Comparison of ENCODE assay signal across 16 cellular contexts in the genomic region with DNA sequence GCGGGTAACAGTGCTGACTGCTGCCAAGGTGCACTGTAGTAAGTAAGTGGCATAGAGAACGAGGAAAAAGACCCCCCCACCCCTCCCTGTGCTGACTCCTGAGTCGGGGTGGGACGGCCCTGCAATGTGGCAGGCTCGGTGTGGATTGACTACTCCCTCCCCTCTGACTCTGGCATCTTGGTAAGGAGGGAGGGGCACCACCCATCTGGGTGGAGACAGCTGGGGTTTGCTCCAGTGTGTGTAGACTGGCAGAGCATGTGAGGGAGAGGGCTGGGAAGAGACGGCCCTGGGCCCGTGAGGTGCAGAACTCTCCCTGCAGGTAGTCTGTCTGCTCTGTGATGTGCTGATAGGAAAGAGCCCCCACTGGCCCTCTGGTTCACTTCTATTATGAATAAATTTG. TPM values are rescaled to one million over a fixed set of nuclear protein-coding genes. Genes with fewer than 3 reads are reported as not detected.
DNase-seq lines count a peak whose midpoint lies in the region; ATAC-seq and TF ChIP-seq lines count a peak whose summit lies in the region.
"Had no signal": no experiment of that assay in that cellular context is flagged by ENCODE, and none has a peak within 500 bp of the region (broad histone marks: within the 10 kb centered on the region; RNA-seq: fewer than 3 reads in every experiment).

No MANE protein-coding gene starts in this region.

- peaks cover 59% of the 10 kb centered on the region for H3K36me3 Mint-ChIP-seq in effector memory CD8-positive, alpha-beta T cell (ENCODE audit: insufficient read depth)

- H3K36me3 ChIP-seq in left ventricle myocardium inferior (peaks cover 65% of the 10 kb centered on the region), upper lobe of right lung (peaks cover 46% of the 10 kb centered on the region), prostate gland (peaks cover 5 to 20% of the 10 kb centered on the region in 2 donors)

- no peak overlapping the region for H3K4me3 Mint-ChIP-seq in effector memory CD8-positive, alpha-beta T cell
- H3K4me3 Mint-ChIP-seq: memory B cell, nephron progenitor cell had no signal

- peak overlapping the region; percentile 69 to 88 for H3K27ac Mint-ChIP-seq in effector memory CD8-positive, alpha-beta T cell
- H3K27ac Mint-ChIP-seq: memory B cell had no signal

- H3K4me3 ChIP-seq in left ventricle myocardium inferior (no peak overlapping the region), upper lobe of right lung (no peak overlapping the region), prostate gland (no peak overlapping the region)
- H3K4me3 ChIP-seq: colonic mucosa, hepatocyte had no signal

- ATAC-seq in Right ventricle myocardium inferior, result no peak
- no peak for ATAC-seq in effector memory CD8-positive, alpha-beta T cell (replicated peaks)
- no peak for ATAC-seq in upper lobe of right lung

- no peak for TF ChIP-seq POLR2A in prostate gland (IDR thresholded peaks at IDR 0.05)

- intact Hi-C loops in Right ventricle myocardium inferior (cut with DNase I) (no loop called here), left ventricle myocardium inferior (cut with micrococcal nuclease) (no loop called here), upper lobe of right lung (cut with DNase I) (no loop called here), prostate gland (cut with DNase I) (no loop called here)

- H3K9me3 Mint-ChIP-seq in effector memory CD8-positive, alpha-beta T cell, result no peaks in the 10 kb centered on the region
- H3K9me3 Mint-ChIP-seq: nephron progenitor cell had no signal

- H3K4me1 Mint-ChIP-seq in effector memory CD8-positive, alpha-beta T cell (ENCODE audit: low read depth in 2 of 2), result peaks cover 0 to 12% of the 10 kb centered on the region in 2 donors
- H3K4me1 Mint-ChIP-seq: memory B cell had no signal

- no peaks in the 10 kb centered on the region for H3K4me1 ChIP-seq in left ventricle myocardium inferior
- H3K4me1 ChIP-seq in upper lobe of right lung, result no peaks in the 10 kb centered on the region
- H3K4me1 ChIP-seq in prostate gland (replicated peaks), result no peaks in the 10 kb centered on the region
- H3K4me1 ChIP-seq: colonic mucosa had no signal

- no peaks in the 10 kb centered on the region for H3K9me3 ChIP-seq in left ventricle myocardium inferior (replicated peaks)
- no peaks in the 10 kb centered on the region for H3K9me3 ChIP-seq in upper lobe of right lung
- no peaks in the 10 kb centered on the region for H3K9me3 ChIP-seq in prostate gland
- H3K9me3 ChIP-seq: colonic mucosa had no signal

- no peaks in the 10 kb centered on the region for H3K27me3 ChIP-seq in left ventricle myocardium inferior (ENCODE audit: low read depth)
- H3K27me3 ChIP-seq in upper lobe of right lung, result no peaks in the 10 kb centered on the region
- no peaks in the 10 kb centered on the region for H3K27me3 ChIP-seq in prostate gland (replicated peaks; ENCODE audit: insufficient read depth)
- H3K27me3 ChIP-seq: colonic mucosa, hepatocyte had no signal

- no peaks in the 10 kb centered on the region for H3K27me3 Mint-ChIP-seq in effector memory CD8-positive, alpha-beta T cell
- H3K27me3 Mint-ChIP-seq: memory B cell had no signal

- DNase-seq in NCI-H1417 (lab: John Stamatoyannopoulos, UW), result peak in 2 of 3 experiments; percentile 22 to 26
- DNase-seq in NCI-H1417 treated with DMSO at 0.1 percent for 48 hours (lab: John Stamatoyannopoulos, UW), result no peak
- DNase-seq in Right ventricle myocardium inferior (ENCODE audit: missing footprints), result peak; percentile 28
- DNase-seq in left ventricle myocardium inferior, result no peak
- DNase-seq in effector memory CD8-positive, alpha-beta T cell, result no peak
- peak; percentile 33 for DNase-seq in upper lobe of right lung
- no peak for DNase-seq in H4 (ENCODE audit: low spot score)
- no peak for DNase-seq in prostate gland (ENCODE audit: low spot score)
- DNase-seq: activated CD8-positive, alpha-beta memory T cell treated with anti-CD3 and anti-CD28 coated beads for 24 hours; activated gamma-delta T cell treated with Interleukin-2 at 50 U/mL for 16 hours; colonic mucosa; nephron progenitor cell; stimulated activated CD4-positive, alpha-beta T cell treated with anti-CD3 and anti-CD28 coated beads, Interleukin-12 subunit alpha, Interleukin-12 subunit beta, amount 100 ng/mL, for 4 hours had no signal

- no peak overlapping the region for H3K27ac ChIP-seq in left ventricle myocardium inferior (replicated peaks)
- H3K27ac ChIP-seq in upper lobe of right lung, result no peak overlapping the region
- H3K27ac ChIP-seq in prostate gland, result no peak overlapping the region
- H3K27ac ChIP-seq: colonic mucosa, hepatocyte, RWPE1 had no signal

- 53% methylated on average over 7 of the region's 7 CpGs for whole genome bisulfite sequencing in prostate gland

- TF ChIP-seq CTCF in left ventricle myocardium inferior (IDR thresholded peaks at IDR 0.05; ENCODE audit: borderline replicate concordance) (no peak), upper lobe of right lung (IDR thresholded peaks at IDR 0.05) (no peak), prostate gland (IDR thresholded peaks at IDR 0.05) (no peak)

RNA-seq across cellular contexts. Expression of a gene that starts 31.0 kb away (rescaled TPM):
- total RNA-seq in Right ventricle myocardium inferior (8.9 TPM), left ventricle myocardium inferior (14.3 TPM), upper lobe of right lung (1.5 TPM), prostate gland (10 to 100 TPM; 17.1 to 88.8 TPM)
- 7.5 and 8.9 TPM in 2 replicates for total RNA-seq in H4 (2014; rRNA removed; shearing (Covaris generic))

Comparison
In these comparisons a context has a peak if more than half of its experiments do, and no peak if none do; other contexts are left out.
1. DNase-seq: peak in NCI-H1417 (2 of 3), Right ventricle myocardium inferior (single experiment) and upper lobe of right lung (single experiment); none in NCI-H1417 treated with DMSO at 0.1 percent for 48 hours (single experiment), left ventricle myocardium inferior (single experiment), effector memory CD8-positive, alpha-beta T cell (0 of 3), H4 (single experiment) and prostate gland (single experiment).